In genomic region chr20:49484180-49485140, GRCh38 we compare ENCODE assay signal across 1 cellular context.
A peak's percentile ranks its signal among the peaks of the same experiment; 100 is the strongest.
TF ChIP-seq lines count a peak whose summit lies in the region.

No MANE protein-coding gene starts in this region.

TF ChIP-seq in K562, 482 proteins besides CTCF, POLR2A, EP300 and RAD21 (continued from another document and continues in another):
- TF ChIP-seq ZBTB5 (IDR thresholded peaks at IDR 0.05): no peak
- TF ChIP-seq MAX (CRISPR knock-in tag; IDR thresholded peaks at IDR 0.05): 0 out of 2 replicates have a peak, but pooled peaks have one; percentile 28
- no peak for TF ChIP-seq E2F1 (CRISPR knock-in tag; IDR thresholded peaks at IDR 0.05)
- TF ChIP-seq NUFIP1 (IDR thresholded peaks at IDR 0.05; ENCODE audit: partially characterized antibody): no peak
- TF ChIP-seq GTF2E2 (tag; IDR thresholded peaks at IDR 0.05): no peak
- no peak for TF ChIP-seq ZBTB17 (CRISPR knock-in tag; IDR thresholded peaks at IDR 0.05)
- TF ChIP-seq CBFA2T2 (conservative IDR thresholded peaks at IDR 0.05): no peak
- no peak for TF ChIP-seq RFX1 (IDR thresholded peaks at IDR 0.05)
- TF ChIP-seq LEF1 (IDR thresholded peaks at IDR 0.05): no peak
- no peak for TF ChIP-seq ZNF3 (CRISPR knock-in tag; IDR thresholded peaks at IDR 0.05)
- no peak for TF ChIP-seq BCL6 (CRISPR knock-in tag; IDR thresholded peaks at IDR 0.05)
- no peak for TF ChIP-seq E2F3 (CRISPR knock-in tag; IDR thresholded peaks at IDR 0.05)
- TF ChIP-seq POLR2B (IDR thresholded peaks at IDR 0.05; ENCODE audit: low read depth, partially characterized antibody): no peak
- TF ChIP-seq PREB (CRISPR knock-in tag; IDR thresholded peaks at IDR 0.05): 0 out of 2 replicates have a peak, but pooled peaks have one; percentile 33
- TF ChIP-seq SAFB (IDR thresholded peaks at IDR 0.05; ENCODE audit: borderline replicate concordance, low read depth, low read length): no peak; the same call in 1 of the 2 replicates
- peak; percentile 58; the same call in 1 of the 2 replicates for TF ChIP-seq EHMT2 (IDR thresholded peaks at IDR 0.05)
- no peak for TF ChIP-seq ETS1 (conservative IDR thresholded peaks at IDR 0.05; ENCODE audit: control insufficient read depth, low read depth, low read length)
- no peak for TF ChIP-seq RFX5 (IDR thresholded peaks at IDR 0.05; ENCODE audit: low read depth, low read length)
- no peak for TF ChIP-seq TCF7 (IDR thresholded peaks at IDR 0.05; ENCODE audit: borderline replicate concordance)
- TF ChIP-seq ZNF24 (IDR thresholded peaks at IDR 0.05): peak; percentile 79
- no peak for TF ChIP-seq AFF1 (IDR thresholded peaks at IDR 0.05; ENCODE audit: low read depth in 1 of 2, partially characterized antibody in 2 of 2)
- peak; percentile 19 for TF ChIP-seq HMGN3 (IDR thresholded peaks at IDR 0.05; ENCODE audit: borderline replicate concordance, extremely low read depth, insufficient read length, low read depth, low read length)
- TF ChIP-seq ELF4 (CRISPR knock-in tag; IDR thresholded peaks at IDR 0.05): no peak
- no peak for TF ChIP-seq ZNF280B (CRISPR knock-in tag; IDR thresholded peaks at IDR 0.05)
- no peak for TF ChIP-seq BRD9 (IDR thresholded peaks at IDR 0.05; ENCODE audit: low read depth, partially characterized antibody)
- no peak for TF ChIP-seq HDGF (IDR thresholded peaks at IDR 0.05)
- no peak for TF ChIP-seq BCLAF1 (IDR thresholded peaks at IDR 0.05; ENCODE audit: borderline replicate concordance in 1 of 2, control insufficient read depth in 1 of 2, low read depth in 2 of 2, low read length in 1 of 2)
- no peak for TF ChIP-seq NCOA6 (IDR thresholded peaks at IDR 0.05)
- TF ChIP-seq ZNF76 (CRISPR knock-in tag; IDR thresholded peaks at IDR 0.05; ENCODE audit: borderline replicate concordance): 0 out of 2 replicates have a peak, but pooled peaks have one; percentile 21
- no peak for TF ChIP-seq THRA (IDR thresholded peaks at IDR 0.05)
- no peak for TF ChIP-seq ZBTB49 (CRISPR knock-in tag; IDR thresholded peaks at IDR 0.05; ENCODE audit: borderline replicate concordance)
- TF ChIP-seq DEAF1 (CRISPR knock-in tag; IDR thresholded peaks at IDR 0.05): peak; percentile 73
- TF ChIP-seq GATA2 (CRISPR knock-in tag; IDR thresholded peaks at IDR 0.05): no peak
- no peak for TF ChIP-seq ZNF586 (CRISPR knock-in tag; conservative IDR thresholded peaks at IDR 0.05)
- no peak for TF ChIP-seq CSDE1 (IDR thresholded peaks at IDR 0.05)
- TF ChIP-seq PATZ1 (CRISPR knock-in tag; IDR thresholded peaks at IDR 0.05; ENCODE audit: borderline replicate concordance): no peak
